ENCODE assay signal across 8 cellular contexts in the genomic region with DNA sequence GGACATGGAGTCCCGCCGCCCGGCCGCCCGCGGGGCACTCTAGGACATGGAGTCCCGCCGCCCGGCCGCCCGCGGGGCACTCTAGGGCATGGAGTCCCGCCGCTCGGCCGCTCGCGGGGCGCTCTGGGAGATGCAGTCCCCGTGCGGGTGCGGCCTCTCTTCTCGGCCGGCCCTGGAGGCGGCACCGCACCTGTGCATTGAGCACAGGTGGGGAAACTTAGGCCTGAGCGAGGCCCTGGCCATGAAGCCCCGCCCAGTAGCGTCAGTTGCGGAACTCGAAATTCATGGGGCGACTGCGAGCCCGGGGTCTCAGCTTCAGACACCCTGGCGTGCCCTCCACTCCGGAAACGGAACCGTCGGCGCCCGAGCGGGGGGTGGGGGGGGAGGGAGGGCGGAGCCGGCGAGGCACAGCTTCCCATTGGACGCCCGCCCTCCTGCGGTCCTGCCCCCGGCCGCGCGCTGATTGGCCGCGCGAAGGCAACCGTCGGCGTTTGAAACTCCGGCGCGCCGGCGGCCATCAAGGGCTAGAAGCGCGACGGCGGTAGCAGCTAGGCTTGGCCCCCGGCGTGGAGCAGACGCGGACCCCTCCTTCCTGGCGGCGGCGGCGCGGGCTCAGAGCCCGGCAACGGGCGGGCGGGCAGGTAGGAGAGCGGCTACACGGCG. TPM values are rescaled to one million over a fixed set of nuclear protein-coding genes. Genes with fewer than 3 reads are reported as not detected.
A peak's percentile ranks its signal among the peaks of the same experiment; 100 is the strongest.
DNase-seq lines count a peak whose midpoint lies in the region; ATAC-seq, FAIRE-seq and TF ChIP-seq lines count a peak whose summit lies in the region.

A gene (plus strand): TSS at position 519 of the 663 bp plus-strand sequence. CDS start 1,901 bp downstream, outside the sequence.
A gene with protein sequence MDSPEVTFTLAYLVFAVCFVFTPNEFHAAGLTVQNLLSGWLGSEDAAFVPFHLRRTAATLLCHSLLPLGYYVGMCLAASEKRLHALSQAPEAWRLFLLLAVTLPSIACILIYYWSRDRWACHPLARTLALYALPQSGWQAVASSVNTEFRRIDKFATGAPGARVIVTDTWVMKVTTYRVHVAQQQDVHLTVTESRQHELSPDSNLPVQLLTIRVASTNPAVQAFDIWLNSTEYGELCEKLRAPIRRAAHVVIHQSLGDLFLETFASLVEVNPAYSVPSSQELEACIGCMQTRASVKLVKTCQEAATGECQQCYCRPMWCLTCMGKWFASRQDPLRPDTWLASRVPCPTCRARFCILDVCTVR (minus strand): TSS at position 321 of the 663 bp plus-strand sequence. CDS start 486 bp downstream, outside the sequence.

- H3K36me3 Mint-ChIP-seq in activated T-helper 17 cell treated with anti-CD3 and anti-CD28 coated beads, Interleukin-2, amount 50 U/mL, for 72 hours (ENCODE audit: low read depth) = peaks cover 55% of the 10 kb centered on the region
- H3K36me3 Mint-ChIP-seq in naive thymus-derived CD4-positive, alpha-beta T cell = peaks cover 0 to 30% (median 4%) of the 10 kb centered on the region in 5 donors
- peaks cover 20 to 54% of the 10 kb centered on the region in 2 donors for H3K36me3 Mint-ChIP-seq in stimulated activated naive B cell treated with anti-CD40 and anti-IgM and Interleukin-4, amounts not matched to agents 10 μg/mL and 1 μg/mL and 100 μg/mL, for 72 hours

- H3K27me3 ChIP-seq in fibroblast of lung (ENCODE audit: control insufficient read depth, insufficient read depth, low read length) = no peaks in the 10 kb centered on the region
- H3K27me3 ChIP-seq in naive thymus-derived CD4-positive, alpha-beta T cell (ENCODE audit: control insufficient read depth in 2 of 2, insufficient read depth in 2 of 2, low read length in 2 of 2) = no peaks in the 10 kb centered on the region

- no peaks in the 10 kb centered on the region for H3K9me3 Mint-ChIP-seq in activated T-helper 17 cell treated with anti-CD3 and anti-CD28 coated beads, Interleukin-2, amount 50 U/mL, for 72 hours
- peaks cover 0 to 2% (median 0%) of the 10 kb centered on the region in 11 donors for H3K9me3 Mint-ChIP-seq in naive thymus-derived CD4-positive, alpha-beta T cell
- H3K9me3 Mint-ChIP-seq in stimulated activated naive B cell treated with anti-CD40 and anti-IgM and Interleukin-4, amounts not matched to agents 10 μg/mL and 1 μg/mL and 100 μg/mL, for 72 hours = no peaks in the 10 kb centered on the region

- H3K79me2 ChIP-seq in fibroblast of lung (ENCODE audit: control insufficient read depth, insufficient read depth, low read length) = peaks cover 71% of the 10 kb centered on the region

- H3K27ac Mint-ChIP-seq in activated T-helper 17 cell treated with anti-CD3 and anti-CD28 coated beads, Interleukin-2, amount 50 U/mL, for 72 hours = peak within 1 kb of the TSS; percentile 97
- peak within 1 kb of the TSS; percentile 98 to 100 (median 99) for H3K27ac Mint-ChIP-seq in naive thymus-derived CD4-positive, alpha-beta T cell
- H3K27ac Mint-ChIP-seq in stimulated activated naive B cell treated with anti-CD40 and anti-IgM and Interleukin-4, amounts not matched to agents 10 μg/mL and 1 μg/mL and 100 μg/mL, for 72 hours = peak within 1 kb of the TSS; percentile 97

- H3K4me1 Mint-ChIP-seq in activated T-helper 17 cell treated with anti-CD3 and anti-CD28 coated beads, Interleukin-2, amount 50 U/mL, for 72 hours = peaks cover 17% of the 10 kb centered on the region
- peaks cover 25 to 56% (median 52%) of the 10 kb centered on the region in 7 donors for H3K4me1 Mint-ChIP-seq in naive thymus-derived CD4-positive, alpha-beta T cell
- H3K4me1 Mint-ChIP-seq in stimulated activated naive B cell treated with anti-CD40 and anti-IgM and Interleukin-4, amounts not matched to agents 10 μg/mL and 1 μg/mL and 100 μg/mL, for 72 hours = peaks cover 54 to 72% of the 10 kb centered on the region in 2 donors

- peak; percentile 53 for TF ChIP-seq POLR2A in H54 (IDR thresholded peaks at IDR 0.05; ENCODE audit: low read depth, low read length)

- H3K9me3 ChIP-seq in fibroblast of lung (ENCODE audit: control insufficient read depth, insufficient read depth, low read depth, low read length) = no peaks in the 10 kb centered on the region
- H3K9me3 ChIP-seq in naive thymus-derived CD4-positive, alpha-beta T cell (ENCODE audit: control insufficient read depth in 2 of 3, low read length in 3 of 3) = no peaks in the 10 kb centered on the region

- peak within 1 kb of the TSS; percentile 76 to 82 (median 78) for H3K4me3 ChIP-seq in fibroblast of lung (replicated peaks in 1 of 4; ENCODE audit: control extremely low read depth in 1 of 4, insufficient read depth in 1 of 4, low read depth in 3 of 4, low read length in 4 of 4)
- peak within 1 kb of the TSS; percentile 70 for H3K4me3 ChIP-seq in naive thymus-derived CD4-positive, alpha-beta T cell (ENCODE audit: low read length)

- peak within 1 kb of the TSS; percentile 84 for H3K9ac ChIP-seq in fibroblast of lung (ENCODE audit: insufficient read depth, low read length)

- POLR2A ChIA-PET in RWPE1 (lab: Yijun Ruan, JAX; ENCODE audit: low non-redundant PET) = interaction anchor here (0.6 kb wide), 1 partner anchor 263 kb away, joined by 3 read pairs; no protein-coding TSS in a partner anchor
- POLR2A ChIA-PET in naive thymus-derived CD4-positive, alpha-beta T cell (lab: Charles Lee) = interaction anchor here (1.0 to 7.4 kb wide), 8 partner anchors 8 to 375 kb away, joined by 3 to 119 read pairs (median 6); a partner anchor contains a TSS

- peak within 1 kb of the TSS; percentile 98 for H3K4me3 Mint-ChIP-seq in activated T-helper 17 cell treated with anti-CD3 and anti-CD28 coated beads, Interleukin-2, amount 50 U/mL, for 72 hours
- peak within 1 kb of the TSS; percentile 79 to 97 (median 93) for H3K4me3 Mint-ChIP-seq in naive thymus-derived CD4-positive, alpha-beta T cell
- H3K4me3 Mint-ChIP-seq in stimulated activated naive B cell treated with anti-CD40 and anti-IgM and Interleukin-4, amounts not matched to agents 10 μg/mL and 1 μg/mL and 100 μg/mL, for 72 hours = peak within 1 kb of the TSS; percentile 92 to 97

- peak; percentile 79 for ATAC-seq in activated T-helper 17 cell treated with anti-CD3 and anti-CD28 coated beads, Interleukin-2, amount 50 U/mL, for 72 hours (replicated peaks)
- peak; percentile 92 for ATAC-seq in naive thymus-derived CD4-positive, alpha-beta T cell
- ATAC-seq in stimulated activated naive B cell treated with anti-CD40 and anti-IgM and Interleukin-4, amounts not matched to agents 10 μg/mL and 1 μg/mL and 100 μg/mL, for 72 hours (replicated peaks) = peak; percentile 84 to 88

- no peaks in the 10 kb centered on the region for H3K27me3 Mint-ChIP-seq in activated T-helper 17 cell treated with anti-CD3 and anti-CD28 coated beads, Interleukin-2, amount 50 U/mL, for 72 hours
- H3K27me3 Mint-ChIP-seq in naive thymus-derived CD4-positive, alpha-beta T cell = no peaks in the 10 kb centered on the region
- no peaks in the 10 kb centered on the region for H3K27me3 Mint-ChIP-seq in stimulated activated naive B cell treated with anti-CD40 and anti-IgM and Interleukin-4, amounts not matched to agents 10 μg/mL and 1 μg/mL and 100 μg/mL, for 72 hours

- peaks cover 16% of the 10 kb centered on the region for H3K4me1 ChIP-seq in fibroblast of lung (ENCODE audit: control insufficient read depth, extremely low read depth, insufficient read depth, low read length)
- peaks cover 45 to 52% of the 10 kb centered on the region in 2 donors for H3K4me1 ChIP-seq in naive thymus-derived CD4-positive, alpha-beta T cell (ENCODE audit: control insufficient read depth in 2 of 2, insufficient read depth in 2 of 2, low read length in 2 of 2)

- H3K4me2 ChIP-seq in fibroblast of lung (ENCODE audit: extremely low read depth, insufficient read depth, low read length) = peak within 1 kb of the TSS; percentile 95

- H3K27ac ChIP-seq in RWPE1 (peak within 1 kb of the TSS; percentile 96), fibroblast of lung (ENCODE audit: insufficient read depth, low read length) (peak within 1 kb of the TSS; percentile 78)
- peak within 1 kb of the TSS; percentile 88 for H3K27ac ChIP-seq in naive thymus-derived CD4-positive, alpha-beta T cell (ENCODE audit: low read depth, low read length)

- no peak for FAIRE-seq in H54 (lab: Jason Lieb, UNC)

- CTCF ChIA-PET in RWPE1 (lab: Yijun Ruan, JAX) = interaction anchor here (1.5 kb wide), 1 partner anchor 28 kb away, joined by 4 read pairs; no protein-coding TSS in a partner anchor
- CTCF ChIA-PET in naive thymus-derived CD4-positive, alpha-beta T cell (lab: Charles Lee) = interaction anchor here (0.5 to 0.9 kb wide), 3 partner anchors 8 to 784 kb away, joined by 3 to 4 read pairs (median 4); no protein-coding TSS in a partner anchor

- intact Hi-C loops in naive thymus-derived CD4-positive, alpha-beta T cell (cut with micrococcal nuclease) = loop anchor here (1.0 to 5.0 kb wide), 9 partner anchors 9 to 1241 kb away; a partner anchor contains a TSS

- no peak for TF ChIP-seq CTCF in RWPE1 (conservative IDR thresholded peaks at IDR 0.05; ENCODE audit: low read depth)
- TF ChIP-seq CTCF in fibroblast of lung (conservative IDR thresholded peaks at IDR 0.05 in 1 of 2, IDR thresholded peaks at IDR 0.05 in 1 of 2; ENCODE audit: low read depth in 1 of 2, low read length in 2 of 2) = no peak

- peak; percentile 96 for DNase-seq in ELF-1 (ENCODE audit: low read depth, low spot score)
- peak; percentile 87 for DNase-seq in H54 (ENCODE audit: insufficient read length, low spot score)
- DNase-seq in LoVo (ENCODE audit: low spot score) = peak; percentile 97
- DNase-seq in RWPE1 (ENCODE audit: low spot score) = peak; percentile 97
- peak; percentile 85 to 93 for DNase-seq in fibroblast of lung (ENCODE audit: low read depth in 2 of 2)
- DNase-seq in naive thymus-derived CD4-positive, alpha-beta T cell = peak; percentile 79 to 97 (median 95)
- peak; percentile 93 for DNase-seq in stimulated activated naive B cell treated with anti-CD40 and anti-IgM and Interleukin-4, amounts not matched to agents 10 μg/mL and 1 μg/mL and 100 μg/mL, for 72 hours

- H2AFZ ChIP-seq in fibroblast of lung (ENCODE audit: low read length) = peak within 1 kb of the TSS; percentile 85

- H3K36me3 ChIP-seq in fibroblast of lung (ENCODE audit: control insufficient read depth, insufficient read depth, low read length) = peaks cover 18% of the 10 kb centered on the region
- H3K36me3 ChIP-seq in naive thymus-derived CD4-positive, alpha-beta T cell (ENCODE audit: control insufficient read depth in 2 of 3, insufficient read depth in 3 of 3, low read length in 3 of 3) = peaks cover 0 to 35% (median 4%) of the 10 kb centered on the region in 3 experiments

- no peaks in the 10 kb centered on the region for H4K20me1 ChIP-seq in fibroblast of lung (ENCODE audit: control insufficient read depth, extremely low read depth, insufficient read depth, low read length)

RNA-seq across cellular contexts. Expression of the first gene that starts in this region (rescaled TPM):
- 100 to 1,000 TPM; 151 to 204 TPM for total RNA-seq in activated T-helper 17 cell treated with anti-CD3 and anti-CD28 coated beads, Interleukin-2, amount 50 U/mL, for 72 hours
- total RNA-seq in fibroblast of lung = 1.8 and 7.3 TPM in 2 replicates
- 10.2 and 43.2 TPM in 2 replicates for polyA plus RNA-seq in fibroblast of lung
- polyA plus RNA-seq in fibroblast of lung (2012) = 12.9 and 56.4 TPM in 2 replicates
- polyA minus RNA-seq in fibroblast of lung (ENCODE audit: low replicate concordance) = 11.7 and 69.8 TPM in 2 replicates
- total RNA-seq in naive thymus-derived CD4-positive, alpha-beta T cell = 100 to 1,000 TPM; 100 to 165 (median 162) TPM
- 100 to 1,000 TPM in 1 of 2 donors, 10 to 100 TPM in 1; 70.5 to 100 TPM for polyA plus RNA-seq in naive thymus-derived CD4-positive, alpha-beta T cell

RNA-seq across cellular contexts. Expression of the second gene that starts in this region (rescaled TPM):
- 10 to 100 TPM; 15.7 to 16.0 TPM for total RNA-seq in activated T-helper 17 cell treated with anti-CD3 and anti-CD28 coated beads, Interleukin-2, amount 50 U/mL, for 72 hours
- 24.7 and 39.6 TPM in 2 replicates for total RNA-seq in fibroblast of lung
- polyA plus RNA-seq in fibroblast of lung = 11.0 and 15.0 TPM in 2 replicates
- 21.2 and 24.0 TPM in 2 replicates for polyA plus RNA-seq in fibroblast of lung (2012)
- polyA minus RNA-seq in fibroblast of lung (ENCODE audit: low replicate concordance) = 18.0 and 35.4 TPM in 2 replicates
- 10 to 100 TPM; 20.0 to 41.1 (median 26.7) TPM for total RNA-seq in naive thymus-derived CD4-positive, alpha-beta T cell
- 10 to 100 TPM; 34.9 to 44.7 TPM for polyA plus RNA-seq in naive thymus-derived CD4-positive, alpha-beta T cell

Comparison
In these comparisons a context has a peak if more than half of its experiments do, and no peak if none do; other contexts are left out.
1. Peak in every context shown above with its lines: DNase-seq, ATAC-seq, H3K4me3 ChIP-seq and H3K27ac ChIP-seq.
2. RNA of the first gene that starts in this region (total RNA-seq): 151 to 204 TPM in activated T-helper 17 cell treated with anti-CD3 and anti-CD28 coated beads, Interleukin-2, amount 50 U/mL, for 72 hours and 100 to 165 TPM in naive thymus-derived CD4-positive, alpha-beta T cell; 1.8 to 7.3 TPM in fibroblast of lung; every median in the first group is over 10 times any median in the second.